ENCODE assay signal across 15 cellular contexts in genomic region chr13:40483601-40484000, GRCh38.
DNase-seq lines count a peak whose midpoint lies in the region; ATAC-seq lines count a peak whose summit lies in the region.
"Had no signal": no experiment of that assay in that cellular context is flagged by ENCODE, and none has a peak within 500 bp of the region (broad histone marks: within the 10 kb centered on the region; RNA-seq: fewer than 3 reads in every experiment).

No MANE protein-coding gene starts in this region.

- H3K27me3 Mint-ChIP-seq in activated CD4-positive, alpha-beta T cell treated with anti-CD3 and anti-CD28 coated beads, Interleukin-2, amount 10 ng/mL, durations not matched to agents 7 days and 5 days, result no peaks in the 10 kb centered on the region
- H3K27me3 Mint-ChIP-seq in activated T-helper 1 cell treated with anti-CD3 and anti-CD28 coated beads, Interleukin-12 subunit alpha, Interleukin-12 subunit beta, Interleukin-2, Interleukin-4 antibody, amounts not matched to agents 30 ng/mL and 10 ng/mL and 1 ng/mL, durations not matched to agents 14 hours and 24 hours and 36 hours (ENCODE audit: insufficient read depth), result no peaks in the 10 kb centered on the region
- no peaks in the 10 kb centered on the region for H3K27me3 Mint-ChIP-seq in naive thymus-derived CD4-positive, alpha-beta T cell

- no peaks in the 10 kb centered on the region for H3K27me3 ChIP-seq in naive thymus-derived CD4-positive, alpha-beta T cell (ENCODE audit: control insufficient read depth in 2 of 2, insufficient read depth in 2 of 2, low read length in 2 of 2)
- H3K27me3 ChIP-seq: foreskin keratinocyte had no signal

- CTCF ChIA-PET in activated CD4-positive, alpha-beta T cell treated with anti-CD3 and anti-CD28 coated beads, Interleukin-2, amount 10 ng/mL, durations not matched to agents 7 days and 5 days (lab: Charles Lee), result interaction anchor here (1.3 to 1.6 kb wide), 3 partner anchors 8 to 115 kb away, joined by 3 to 6 read pairs (median 4); no protein-coding TSS in a partner anchor
- CTCF ChIA-PET in naive thymus-derived CD4-positive, alpha-beta T cell (lab: Charles Lee), result interaction anchor here (0.6 kb wide), 2 partner anchors 28 to 96 kb away, joined by 3 read pairs; no protein-coding TSS in a partner anchor

- POLR2A ChIA-PET in activated CD4-positive, alpha-beta T cell treated with anti-CD3 and anti-CD28 coated beads, Interleukin-2, amount 10 ng/mL, durations not matched to agents 7 days and 5 days (lab: Charles Lee), result no interaction called here
- POLR2A ChIA-PET in naive thymus-derived CD4-positive, alpha-beta T cell (lab: Charles Lee), result interaction anchor here (0.7 to 2.1 kb wide), 14 partner anchors 9 to 421 kb away, joined by 3 to 11 read pairs (median 4); no protein-coding TSS in a partner anchor

- H3K36me3 Mint-ChIP-seq in activated CD4-positive, alpha-beta T cell treated with anti-CD3 and anti-CD28 coated beads, Interleukin-2, amount 10 ng/mL, durations not matched to agents 7 days and 5 days (ENCODE audit: low read depth), result peaks cover 17% of the 10 kb centered on the region
- peaks cover 9% of the 10 kb centered on the region for H3K36me3 Mint-ChIP-seq in activated T-helper 1 cell treated with anti-CD3 and anti-CD28 coated beads, Interleukin-12 subunit alpha, Interleukin-12 subunit beta, Interleukin-2, Interleukin-4 antibody, amounts not matched to agents 30 ng/mL and 10 ng/mL and 1 ng/mL, durations not matched to agents 14 hours and 24 hours and 36 hours (ENCODE audit: low read depth)
- peaks cover 0 to 14% (median 0%) of the 10 kb centered on the region in 5 donors for H3K36me3 Mint-ChIP-seq in naive thymus-derived CD4-positive, alpha-beta T cell

- H3K4me3 ChIP-seq in naive thymus-derived CD4-positive, alpha-beta T cell (ENCODE audit: low read length), result no peak overlapping the region

- peak overlapping the region; percentile 67 for H3K27ac ChIP-seq in naive thymus-derived CD4-positive, alpha-beta T cell (ENCODE audit: low read depth, low read length)
- H3K27ac ChIP-seq: foreskin keratinocyte had no signal

- no peaks in the 10 kb centered on the region for H3K36me3 ChIP-seq in naive thymus-derived CD4-positive, alpha-beta T cell (ENCODE audit: control insufficient read depth in 2 of 3, insufficient read depth in 3 of 3, low read length in 3 of 3)

- H3K4me1 Mint-ChIP-seq in activated CD4-positive, alpha-beta T cell treated with anti-CD3 and anti-CD28 coated beads, Interleukin-2, amount 10 ng/mL, durations not matched to agents 7 days and 5 days, result peaks cover 70% of the 10 kb centered on the region
- peaks cover 58% of the 10 kb centered on the region for H3K4me1 Mint-ChIP-seq in activated T-helper 1 cell treated with anti-CD3 and anti-CD28 coated beads, Interleukin-12 subunit alpha, Interleukin-12 subunit beta, Interleukin-2, Interleukin-4 antibody, amounts not matched to agents 30 ng/mL and 10 ng/mL and 1 ng/mL, durations not matched to agents 14 hours and 24 hours and 36 hours (ENCODE audit: low read depth)
- H3K4me1 Mint-ChIP-seq in naive thymus-derived CD4-positive, alpha-beta T cell, result peaks cover 53 to 99% (median 87%) of the 10 kb centered on the region in 7 donors

- H3K27ac Mint-ChIP-seq in activated CD4-positive, alpha-beta T cell treated with anti-CD3 and anti-CD28 coated beads, Interleukin-2, amount 10 ng/mL, durations not matched to agents 7 days and 5 days, result peak overlapping the region; percentile 98
- peak overlapping the region; percentile 71 for H3K27ac Mint-ChIP-seq in activated T-helper 1 cell treated with anti-CD3 and anti-CD28 coated beads, Interleukin-12 subunit alpha, Interleukin-12 subunit beta, Interleukin-2, Interleukin-4 antibody, amounts not matched to agents 30 ng/mL and 10 ng/mL and 1 ng/mL, durations not matched to agents 14 hours and 24 hours and 36 hours
- peak overlapping the region; percentile 91 to 100 (median 96) for H3K27ac Mint-ChIP-seq in naive thymus-derived CD4-positive, alpha-beta T cell

- intact Hi-C loops in activated T-helper 1 cell treated with anti-CD3 and anti-CD28 coated beads, Interleukin-12 subunit alpha, Interleukin-12 subunit beta, Interleukin-2, Interleukin-4 antibody, amounts not matched to agents 30 ng/mL and 10 ng/mL and 1 ng/mL, durations not matched to agents 14 hours and 24 hours and 36 hours (cut with micrococcal nuclease), result no loop called here
- intact Hi-C loops in naive thymus-derived CD4-positive, alpha-beta T cell (cut with micrococcal nuclease), result loop anchor here in 1 of 2 donors (5.0 kb wide), 1 partner anchor 456 kb away; no protein-coding TSS in a partner anchor

- H3K9me3 Mint-ChIP-seq in activated CD4-positive, alpha-beta T cell treated with anti-CD3 and anti-CD28 coated beads, Interleukin-2, amount 10 ng/mL, durations not matched to agents 7 days and 5 days, result peaks cover 13% of the 10 kb centered on the region
- H3K9me3 Mint-ChIP-seq in activated T-helper 1 cell treated with anti-CD3 and anti-CD28 coated beads, Interleukin-12 subunit alpha, Interleukin-12 subunit beta, Interleukin-2, Interleukin-4 antibody, amounts not matched to agents 30 ng/mL and 10 ng/mL and 1 ng/mL, durations not matched to agents 14 hours and 24 hours and 36 hours, result peaks cover 11% of the 10 kb centered on the region
- peaks cover 0 to 9% (median 0%) of the 10 kb centered on the region in 11 donors for H3K9me3 Mint-ChIP-seq in naive thymus-derived CD4-positive, alpha-beta T cell

- no peak for DNase-seq in activated CD4-positive, alpha-beta T cell treated with anti-CD3 and anti-CD28 coated beads, Interleukin-2, amount 10 ng/mL, durations not matched to agents 7 days and 5 days
- DNase-seq in activated CD4-positive, alpha-beta T cell treated with anti-CD3 and anti-CD28 coated beads for 4 hours, result no peak
- peak; percentile 30 for DNase-seq in NCI-H1092 (lab: John Stamatoyannopoulos, UW)
- no peak for DNase-seq in activated T-helper 1 cell treated with anti-CD3 and anti-CD28 coated beads, Interleukin-12 subunit alpha, Interleukin-12 subunit beta, Interleukin-2, Interleukin-4 antibody, amounts not matched to agents 30 ng/mL and 10 ng/mL and 1 ng/mL, durations not matched to agents 14 hours and 24 hours and 36 hours (ENCODE audit: low spot score)
- DNase-seq in naive thymus-derived CD4-positive, alpha-beta T cell, result no peak
- DNase-seq in SW480 (ENCODE audit: low spot score), result no peak
- DNase-seq: aorta; EL; foreskin keratinocyte; NCI-H1436 treated with DMSO at 0.1 percent for 48 hours; stimulated activated CD4-positive, alpha-beta T cell treated with anti-CD3 and anti-CD28 coated beads, Interleukin-4, amount 100 ng/mL, for 24 hours; stimulated activated naive CD4-positive, alpha-beta T cell treated with Interleukin-2 at 50 U/mL for 16 hours; T-helper 9 cell had no signal

- no peaks in the 10 kb centered on the region for H3K9me3 ChIP-seq in naive thymus-derived CD4-positive, alpha-beta T cell (ENCODE audit: control insufficient read depth in 2 of 3, low read length in 3 of 3)

- ATAC-seq in naive thymus-derived CD4-positive, alpha-beta T cell, result no peak
- ATAC-seq in GM19035 (IDR thresholded peaks at IDR 0.05; ENCODE audit: unreplicated experiment), result no peak
- no peak for ATAC-seq in GM21360 (IDR thresholded peaks at IDR 0.05; ENCODE audit: unreplicated experiment)
- ATAC-seq: foreskin keratinocyte had no signal

- H3K4me1 ChIP-seq in naive thymus-derived CD4-positive, alpha-beta T cell (ENCODE audit: control insufficient read depth in 2 of 2, insufficient read depth in 2 of 2, low read length in 2 of 2), result peaks cover 32 to 78% of the 10 kb centered on the region in 2 donors
- H3K4me1 ChIP-seq: foreskin keratinocyte had no signal

- no peak overlapping the region for H3K4me3 Mint-ChIP-seq in activated CD4-positive, alpha-beta T cell treated with anti-CD3 and anti-CD28 coated beads, Interleukin-2, amount 10 ng/mL, durations not matched to agents 7 days and 5 days
- H3K4me3 Mint-ChIP-seq in activated T-helper 1 cell treated with anti-CD3 and anti-CD28 coated beads, Interleukin-12 subunit alpha, Interleukin-12 subunit beta, Interleukin-2, Interleukin-4 antibody, amounts not matched to agents 30 ng/mL and 10 ng/mL and 1 ng/mL, durations not matched to agents 14 hours and 24 hours and 36 hours, result no peak overlapping the region
- peak overlapping the region; percentile 18 to 88 (median 77) for H3K4me3 Mint-ChIP-seq in naive thymus-derived CD4-positive, alpha-beta T cell

Comparison
In these comparisons a context has a peak if more than half of its experiments do, and no peak if none do; other contexts are left out.
1. H3K4me3 Mint-ChIP-seq: peak in naive thymus-derived CD4-positive, alpha-beta T cell (10 of 10); none in activated CD4-positive, alpha-beta T cell treated with anti-CD3 and anti-CD28 coated beads, Interleukin-2, amount 10 ng/mL, durations not matched to agents 7 days and 5 days (single experiment) and activated T-helper 1 cell treated with anti-CD3 and anti-CD28 coated beads, Interleukin-12 subunit alpha, Interleukin-12 subunit beta, Interleukin-2, Interleukin-4 antibody, amounts not matched to agents 30 ng/mL and 10 ng/mL and 1 ng/mL, durations not matched to agents 14 hours and 24 hours and 36 hours (single experiment).
2. Peak in every context shown above with its lines, with median percentiles within 50 percentile points of each other: H3K27ac Mint-ChIP-seq.